In the genomic region with DNA sequence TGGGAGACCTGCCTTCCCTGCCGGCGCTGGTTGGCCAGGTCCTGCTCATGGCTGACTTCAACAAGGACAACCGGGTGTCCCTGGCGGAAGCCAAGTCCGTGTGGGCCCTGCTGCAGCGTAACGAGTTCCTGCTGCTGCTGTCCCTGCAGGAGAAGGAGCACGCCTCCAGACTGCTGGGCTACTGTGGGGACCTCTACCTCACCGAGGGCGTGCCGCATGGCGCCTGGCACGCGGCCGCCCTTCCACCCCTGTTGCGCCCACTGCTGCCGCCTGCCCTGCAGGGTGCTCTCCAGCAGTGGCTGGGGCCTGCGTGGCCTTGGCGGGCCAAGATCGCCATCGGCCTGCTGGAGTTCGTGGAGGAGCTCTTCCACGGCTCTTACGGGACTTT, we compare ENCODE assay signal across 18 cellular contexts. TPM values are rescaled to one million over a fixed set of nuclear protein-coding genes. Genes with fewer than 3 reads are reported as not detected.
DNase-seq lines count a peak whose midpoint lies in the region; ATAC-seq, FAIRE-seq and TF ChIP-seq lines count a peak whose summit lies in the region.
"Had no signal": no experiment of that assay in that cellular context is flagged by ENCODE, and none has a peak within 500 bp of the region (broad histone marks: within the 10 kb centered on the region; RNA-seq: fewer than 3 reads in every experiment).

No MANE protein-coding gene starts in this region.

- H3K79me2 ChIP-seq in osteoblast (ENCODE audit: insufficient read depth, low read length) = peaks cover 31% of the 10 kb centered on the region

- no peak overlapping the region for H3K4me2 ChIP-seq in osteoblast (ENCODE audit: insufficient read depth, low read length)

- no peaks in the 10 kb centered on the region for H3K27me3 ChIP-seq in osteoblast (ENCODE audit: insufficient read depth, low read length)
- H3K27me3 ChIP-seq in uterus = no peaks in the 10 kb centered on the region
- H3K27me3 ChIP-seq: cardiac muscle cell, upper lobe of right lung had no signal

- no peak for FAIRE-seq in H54 (lab: Jason Lieb, UNC)

- H3K4me1 Mint-ChIP-seq in activated CD8-positive, alpha-beta memory T cell treated with anti-CD3 and anti-CD28 coated beads, Interleukin-2, amount 10 ng/mL, durations not matched to agents 7 days and 5 days = peaks cover 30% of the 10 kb centered on the region
- H3K4me1 Mint-ChIP-seq in progenitor cell of endocrine pancreas (ENCODE audit: low read depth) = peaks cover 20% of the 10 kb centered on the region

- H3K27me3 Mint-ChIP-seq in activated CD8-positive, alpha-beta memory T cell treated with anti-CD3 and anti-CD28 coated beads, Interleukin-2, amount 10 ng/mL, durations not matched to agents 7 days and 5 days = no peaks in the 10 kb centered on the region
- H3K27me3 Mint-ChIP-seq in progenitor cell of endocrine pancreas = no peaks in the 10 kb centered on the region
- H3K27me3 Mint-ChIP-seq: T-helper 17 cell had no signal

- H3K9me3 Mint-ChIP-seq in activated CD8-positive, alpha-beta memory T cell treated with anti-CD3 and anti-CD28 coated beads, Interleukin-2, amount 10 ng/mL, durations not matched to agents 7 days and 5 days (ENCODE audit: low read depth) = no peaks in the 10 kb centered on the region
- H3K9me3 Mint-ChIP-seq in progenitor cell of endocrine pancreas (ENCODE audit: low read depth) = no peaks in the 10 kb centered on the region

- H3K27ac ChIP-seq in osteoblast (ENCODE audit: low read depth, low read length) (no peak overlapping the region), uterus (no peak overlapping the region)
- H3K27ac ChIP-seq: cardiac muscle cell, upper lobe of right lung had no signal

- no peaks in the 10 kb centered on the region for H3K9me3 ChIP-seq in osteoblast (ENCODE audit: low read depth, low read length)
- no peaks in the 10 kb centered on the region for H3K9me3 ChIP-seq in uterus
- H3K9me3 ChIP-seq: upper lobe of right lung had no signal

- 0 out of 2 replicates have a peak, but pooled peaks have one; percentile 3 for TF ChIP-seq POLR2A in H54 (IDR thresholded peaks at IDR 0.05; ENCODE audit: low read depth, low read length)
- peak; percentile 24; the same call in 1 of the 2 replicates for TF ChIP-seq POLR2A in Raji (IDR thresholded peaks at IDR 0.05; ENCODE audit: insufficient read depth, low read depth, low read length)
- TF ChIP-seq POLR2A in uterus (IDR thresholded peaks at IDR 0.05) = no peak

- H3K4me3 ChIP-seq in osteoblast (ENCODE audit: insufficient read depth, low read length) (no peak overlapping the region), uterus (no peak overlapping the region)
- H3K4me3 ChIP-seq: cardiac muscle cell, upper lobe of right lung had no signal

- no peak overlapping the region for H2AFZ ChIP-seq in osteoblast (ENCODE audit: low read length)

- ATAC-seq in activated CD8-positive, alpha-beta memory T cell treated with anti-CD3 and anti-CD28 coated beads, Interleukin-2, amount 10 ng/mL, durations not matched to agents 7 days and 5 days = no peak
- ATAC-seq: Right ventricle myocardium inferior, T-helper 17 cell, upper lobe of right lung had no signal

- CTCF ChIA-PET in activated CD8-positive, alpha-beta memory T cell treated with anti-CD3 and anti-CD28 coated beads, Interleukin-2, amount 10 ng/mL, durations not matched to agents 7 days and 5 days (lab: Charles Lee) = no interaction called here

- no peak overlapping the region for H3K4me3 Mint-ChIP-seq in activated CD8-positive, alpha-beta memory T cell treated with anti-CD3 and anti-CD28 coated beads, Interleukin-2, amount 10 ng/mL, durations not matched to agents 7 days and 5 days
- H3K4me3 Mint-ChIP-seq in progenitor cell of endocrine pancreas (ENCODE audit: low read depth) = no peak overlapping the region

- intact Hi-C loops in uterus (cut with DNase I; ENCODE audit: low total_unique reads) = no loop called here

- H3K4me1 ChIP-seq in osteoblast (ENCODE audit: insufficient read depth, low read length) (peaks cover 25% of the 10 kb centered on the region), uterus (peaks cover 0 to 21% of the 10 kb centered on the region in 2 donors)

- H3K27ac Mint-ChIP-seq in activated CD8-positive, alpha-beta memory T cell treated with anti-CD3 and anti-CD28 coated beads, Interleukin-2, amount 10 ng/mL, durations not matched to agents 7 days and 5 days = no peak overlapping the region
- no peak overlapping the region for H3K27ac Mint-ChIP-seq in progenitor cell of endocrine pancreas
- H3K27ac Mint-ChIP-seq: T-helper 17 cell had no signal

- H3K36me3 ChIP-seq in osteoblast (ENCODE audit: insufficient read depth, low read length) (peaks cover 43% of the 10 kb centered on the region), uterus (no peaks in the 10 kb centered on the region)

- peaks cover 66% of the 10 kb centered on the region for H4K20me1 ChIP-seq in osteoblast (ENCODE audit: insufficient read depth, low read length)

- H3K36me3 Mint-ChIP-seq in activated CD8-positive, alpha-beta memory T cell treated with anti-CD3 and anti-CD28 coated beads, Interleukin-2, amount 10 ng/mL, durations not matched to agents 7 days and 5 days = peaks cover 34% of the 10 kb centered on the region
- H3K36me3 Mint-ChIP-seq in progenitor cell of endocrine pancreas (ENCODE audit: insufficient read depth) = peaks cover 14% of the 10 kb centered on the region

- peak; percentile 74 for DNase-seq in activated CD8-positive, alpha-beta memory T cell treated with anti-CD3 and anti-CD28 coated beads, Interleukin-2, amount 50 U/mL, for 48 hours
- no peak for DNase-seq in activated CD8-positive, alpha-beta memory T cell treated with anti-CD3 and anti-CD28 coated beads, Interleukin-2, amount 10 ng/mL, durations not matched to agents 7 days and 5 days
- DNase-seq in H54 (ENCODE audit: insufficient read length, low spot score) (no peak), osteoblast (ENCODE audit: insufficient read length, low spot score, missing footprints) (peak; percentile 78), uterus (no peak), RKO (ENCODE audit: low spot score) (no peak), progenitor cell of endocrine pancreas (ENCODE audit: low spot score, unreplicated experiment) (no peak)
- DNase-seq: activated CD4-positive, alpha-beta T cell treated with anti-CD3 and anti-CD28 coated beads for 4 hours; activated T-cell treated with anti-CD3 and anti-CD28 coated beads, Interleukin-2, amount 50 U/mL, for 1 hour; Calu3; effector CD8-positive, alpha-beta T cell; NCI-H187; T-helper 17 cell; upper lobe of right lung had no signal

- TF ChIP-seq CTCF in osteoblast (IDR thresholded peaks at IDR 0.05; ENCODE audit: extremely low read depth, low read depth, low read length) (no peak), uterus (IDR thresholded peaks at IDR 0.05) (no peak), progenitor cell of endocrine pancreas (IDR thresholded peaks at IDR 0.05; ENCODE audit: unreplicated experiment) (no peak)

RNA-seq across cellular contexts. Expression of gene DIPK1B, which starts 10.6 kb away (rescaled TPM):
- total RNA-seq in activated CD8-positive, alpha-beta memory T cell treated with anti-CD3 and anti-CD28 coated beads, Interleukin-2, amount 10 ng/mL, durations not matched to agents 7 days and 5 days = not detected
- total RNA-seq in osteoblast (not detected in 2 replicates), uterus (10 to 100 TPM in 3 of 4 donors, 1 to 10 TPM in 1; 3.2 to 26.3 (median 21.0) TPM), progenitor cell of endocrine pancreas (51.3 and 52.9 TPM in 2 replicates)

RNA-seq across cellular contexts. Expression of gene LCN10, which starts 19.8 kb away (rescaled TPM):
- under 1 TPM in 1 of 2 experiments, not detected in 1; 0.68 TPM for total RNA-seq in activated CD8-positive, alpha-beta memory T cell treated with anti-CD3 and anti-CD28 coated beads, Interleukin-2, amount 10 ng/mL, durations not matched to agents 7 days and 5 days
- total RNA-seq in osteoblast (not detected in 2 replicates), uterus (10 to 100 TPM in 3 of 4 donors, under 1 TPM in 1; 0.55 to 81.4 (median 20.4) TPM), progenitor cell of endocrine pancreas (0.42 TPM in 1 of 2 replicates, not detected in the other)
- total RNA-seq: osteocyte had no signal

RNA-seq across cellular contexts. Expression of gene LCN6, which starts 25.4 kb away (rescaled TPM):
- total RNA-seq in activated CD8-positive, alpha-beta memory T cell treated with anti-CD3 and anti-CD28 coated beads, Interleukin-2, amount 10 ng/mL, durations not matched to agents 7 days and 5 days = not detected
- total RNA-seq in osteoblast (not detected in 2 replicates), uterus (100 to 1,000 TPM in 2 of 4 donors, 10 to 100 TPM in 1, 1 to 10 TPM in 1; 1.2 to 164 (median 89.7) TPM), progenitor cell of endocrine pancreas (not detected in 2 replicates)
- total RNA-seq: Calu3, cardiac muscle cell, osteocyte, T-helper 17 cell had no signal

RNA-seq across cellular contexts. Expression of gene LCN8, which starts 35.1 kb away (rescaled TPM):
- total RNA-seq in activated CD8-positive, alpha-beta memory T cell treated with anti-CD3 and anti-CD28 coated beads, Interleukin-2, amount 10 ng/mL, durations not matched to agents 7 days and 5 days = not detected
- total RNA-seq in osteoblast (not detected in 2 replicates), uterus (under 1 TPM in 1 of 4 donors, not detected in 3; 0.27 TPM), progenitor cell of endocrine pancreas (not detected in 2 replicates)
- total RNA-seq: Calu3, cardiac muscle cell, osteocyte, Right ventricle myocardium inferior, upper lobe of right lung had no signal

RNA-seq across cellular contexts. Expression of gene AGPAT2, which starts 35.7 kb away (rescaled TPM):
- total RNA-seq in activated CD8-positive, alpha-beta memory T cell treated with anti-CD3 and anti-CD28 coated beads, Interleukin-2, amount 10 ng/mL, durations not matched to agents 7 days and 5 days = 10 to 100 TPM; 16.9 to 20.5 TPM
- total RNA-seq in osteoblast = 26.5 and 30.0 TPM in 2 replicates
- total RNA-seq in uterus = 10 to 100 TPM; 22.7 to 45.1 (median 38.6) TPM
- total RNA-seq in progenitor cell of endocrine pancreas = 27.7 and 28.0 TPM in 2 replicates

Comparison
In these comparisons a context has a peak if more than half of its experiments do, and no peak if none do; other contexts are left out.
1. DNase-seq: peak in activated CD8-positive, alpha-beta memory T cell treated with anti-CD3 and anti-CD28 coated beads, Interleukin-2, amount 50 U/mL, for 48 hours (single experiment) and osteoblast (single experiment); none in activated CD8-positive, alpha-beta memory T cell treated with anti-CD3 and anti-CD28 coated beads, Interleukin-2, amount 10 ng/mL, durations not matched to agents 7 days and 5 days (single experiment), H54 (single experiment), uterus (0 of 2), RKO (single experiment) and progenitor cell of endocrine pancreas (single experiment).
2. POLR2A ChIP-seq: peak in H54 (single experiment) and Raji (single experiment); none in uterus (0 of 2).